19 cellular contexts compared by ENCODE assay signal in the genomic region with DNA sequence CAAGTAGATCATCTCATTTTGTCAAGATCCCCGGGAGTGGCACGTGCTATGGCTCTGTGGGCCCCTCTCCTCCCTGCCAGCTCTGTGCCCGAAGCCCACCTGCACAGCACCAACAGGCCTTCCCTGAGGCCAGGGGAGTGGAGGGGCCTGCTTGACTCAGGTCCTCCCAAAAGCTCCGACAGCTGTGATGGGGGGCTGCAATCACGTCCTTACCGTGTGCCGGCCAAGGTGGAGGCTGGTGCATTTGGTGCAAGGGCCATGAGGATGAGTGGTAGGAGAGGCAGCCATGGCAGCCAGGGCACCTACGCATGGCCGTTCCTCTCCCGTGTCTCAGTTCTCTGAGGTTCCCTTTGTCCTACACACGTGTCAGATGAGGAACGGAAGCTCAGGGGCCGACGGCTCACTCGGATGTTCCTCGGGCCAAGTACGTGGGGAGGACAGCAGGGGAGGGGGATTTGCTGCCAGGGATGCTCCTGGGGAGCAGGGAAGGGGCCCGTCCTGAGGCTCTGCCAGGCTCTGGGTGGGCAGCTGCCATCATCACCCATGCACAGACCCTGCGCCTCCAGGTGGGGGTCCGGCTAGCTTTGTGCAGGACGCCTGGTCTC.
A peak's percentile ranks its signal among the peaks of the same experiment; 100 is the strongest.
DNase-seq lines count a peak whose midpoint lies in the region; ATAC-seq, FAIRE-seq and TF ChIP-seq lines count a peak whose summit lies in the region.
"Had no signal": no experiment of that assay in that cellular context is flagged by ENCODE, and none has a peak within 500 bp of the region (broad histone marks: within the 10 kb centered on the region; RNA-seq: fewer than 3 reads in every experiment).

No MANE protein-coding gene starts in this region.

- TF ChIP-seq CTCF in right lobe of liver (IDR thresholded peaks at IDR 0.05) = no peak
- no peak for TF ChIP-seq CTCF in HepG2 (CRISPR knock-in tag; IDR thresholded peaks at IDR 0.05)
- no peak for TF ChIP-seq CTCF in glutamatergic neuron (IDR thresholded peaks at IDR 0.05; ENCODE audit: partially characterized antibody, unreplicated experiment)
- no peak for TF ChIP-seq CTCF in mucosa of descending colon (IDR thresholded peaks at IDR 0.05)
- no peak for TF ChIP-seq CTCF in mammary epithelial cell (conservative IDR thresholded peaks at IDR 0.05 in 1 of 2, IDR thresholded peaks at IDR 0.05 in 1 of 2; ENCODE audit: extremely low read depth in 1 of 2, insufficient read depth in 1 of 2, low read depth in 1 of 2, low read length in 2 of 2)
- TF ChIP-seq CTCF in GM10266 (IDR thresholded peaks at IDR 0.05; ENCODE audit: control insufficient read depth, insufficient read depth, low read depth, missing control alignments) = no peak

- no peak overlapping the region for H2AFZ ChIP-seq in HepG2 (ENCODE audit: low read length)
- no peak overlapping the region for H2AFZ ChIP-seq in mammary epithelial cell (ENCODE audit: low read depth, low read length)

- H4K20me1 ChIP-seq in HepG2 (ENCODE audit: insufficient read depth, low read length) (peaks cover 3% of the 10 kb centered on the region; the same call in 1 of the 2 replicates), mammary epithelial cell (ENCODE audit: insufficient read depth, low read length) (no peaks in the 10 kb centered on the region)

- intact Hi-C loops in right lobe of liver (cut with DNase I) (no loop called here), HepG2 (cut with micrococcal nuclease; ENCODE audit: unreplicated experiment) (no loop called here), mucosa of descending colon (cut with DNase I, micrococcal nuclease) (no loop called here), mammary epithelial cell (cut with micrococcal nuclease) (no loop called here)

- no peak overlapping the region for H3K4me3 ChIP-seq in right lobe of liver
- no peak overlapping the region for H3K4me3 ChIP-seq in HepG2 (replicated peaks in 1 of 3; ENCODE audit: insufficient read depth in 1 of 3, low read depth in 2 of 3, low read length in 3 of 3)
- no peak overlapping the region for H3K4me3 ChIP-seq in mucosa of descending colon
- no peak overlapping the region for H3K4me3 ChIP-seq in mammary epithelial cell (replicated peaks in 1 of 3; ENCODE audit: insufficient read depth in 1 of 3, low read depth in 2 of 3, low read length in 3 of 3)
- H3K4me3 ChIP-seq: Peyer's patch had no signal

- no peaks in the 10 kb centered on the region for H3K36me3 ChIP-seq in right lobe of liver
- no peaks in the 10 kb centered on the region for H3K36me3 ChIP-seq in HepG2 (replicated peaks in 1 of 2; ENCODE audit: control insufficient read depth in 1 of 2, insufficient read depth in 2 of 2, low read length in 2 of 2)
- no peaks in the 10 kb centered on the region for H3K36me3 ChIP-seq in mucosa of descending colon (ENCODE audit: low read depth)
- no peaks in the 10 kb centered on the region for H3K36me3 ChIP-seq in mammary epithelial cell (ENCODE audit: insufficient read depth, low read length)
- H3K36me3 ChIP-seq: BE2C, Peyer's patch had no signal

- no peak for TF ChIP-seq RAD21 in HepG2 (CRISPR knock-in tag; IDR thresholded peaks at IDR 0.05)

- no TSS peak for BruUV-seq in HepG2 (replicated peaks; lab: Mats Ljungman, UMichigan)
- BruUV-seq in mammary epithelial cell (replicated peaks; lab: Mats Ljungman, UMichigan) = no TSS peak

- POLR2A ChIA-PET in HepG2 (lab: Yijun Ruan, JAX) = no interaction called here

- H3K27me3 ChIP-seq in right lobe of liver (no peaks in the 10 kb centered on the region), HepG2 (ENCODE audit: control insufficient read depth in 1 of 2, insufficient read depth in 2 of 2, low read length in 2 of 2) (peaks cover 2 to 16% of the 10 kb centered on the region in 2 experiments; a peak in 3 of 5 replicates), mammary epithelial cell (ENCODE audit: insufficient read depth, low read length) (no peaks in the 10 kb centered on the region)
- H3K27me3 ChIP-seq: BE2C, Peyer's patch had no signal

- ATAC-seq in right lobe of liver (no peak), HepG2 (no peak), mucosa of descending colon (no peak)

- H3K27ac Mint-ChIP-seq in glutamatergic neuron (ENCODE audit: unreplicated experiment) = no peak overlapping the region
- H3K27ac Mint-ChIP-seq: CD4-positive, CD25-positive, alpha-beta regulatory T cell; IgD-negative memory B cell had no signal

- peaks cover 11% of the 10 kb centered on the region for H3K4me1 Mint-ChIP-seq in glutamatergic neuron (ENCODE audit: low read depth, unreplicated experiment)
- H3K4me1 Mint-ChIP-seq: CD4-positive, CD25-positive, alpha-beta regulatory T cell; IgD-negative memory B cell had no signal

- dilution Hi-C loops in mammary epithelial cell (cut with HindIII; ENCODE audit: low sequenced_read_pairs) = no loop called here

- no peaks in the 10 kb centered on the region for H3K9me3 ChIP-seq in right lobe of liver
- H3K9me3 ChIP-seq in HepG2 (ENCODE audit: low read length) = no peaks in the 10 kb centered on the region
- H3K9me3 ChIP-seq in mucosa of descending colon = no peaks in the 10 kb centered on the region
- peaks cover 45% of the 10 kb centered on the region for H3K9me3 ChIP-seq in mammary epithelial cell (replicated peaks; ENCODE audit: insufficient read depth, low read length)
- H3K9me3 ChIP-seq: BE2C, Peyer's patch had no signal

- H3K9me3 Mint-ChIP-seq in glutamatergic neuron (ENCODE audit: unreplicated experiment) = peaks cover 11% of the 10 kb centered on the region
- H3K9me3 Mint-ChIP-seq: CD4-positive, CD25-positive, alpha-beta regulatory T cell; IgD-negative memory B cell had no signal

- peaks cover 9% of the 10 kb centered on the region for H3K27me3 Mint-ChIP-seq in glutamatergic neuron (ENCODE audit: unreplicated experiment)
- H3K27me3 Mint-ChIP-seq: IgD-negative memory B cell had no signal

- in situ Hi-C loops in HepG2 (cut with HindIII; ENCODE audit: extremely low pct_ligation_motif_present, low pct_unique_long_range_greater_than_20kb) = no loop called here
- in situ Hi-C loops in mammary epithelial cell (cut with MboI; ENCODE audit: low sequenced_read_pairs in 2 of 2) = no loop called here

- H3K9ac ChIP-seq in HepG2 (ENCODE audit: insufficient read depth, low read depth, low read length) (no peak overlapping the region), mammary epithelial cell (ENCODE audit: insufficient read depth, low read length) (no peak overlapping the region)

- H3K36me3 Mint-ChIP-seq in glutamatergic neuron (ENCODE audit: unreplicated experiment) = no peaks in the 10 kb centered on the region
- H3K36me3 Mint-ChIP-seq: CD4-positive, CD25-positive, alpha-beta regulatory T cell; IgD-negative memory B cell had no signal

- DNase-seq in right lobe of liver = peak in 2 of 3 donors; percentile 14 to 40
- no peak for DNase-seq in HepG2 (ENCODE audit: low spot score)
- peak; percentile 14 for DNase-seq in glutamatergic neuron
- DNase-seq in mucosa of descending colon = peak in 2 of 3 donors; percentile 4 to 40
- no peak for DNase-seq in mammary epithelial cell
- no peak for DNase-seq in NCI-H526 (lab: John Stamatoyannopoulos, UW)
- no peak for DNase-seq in GM10266 (ENCODE audit: extremely low spot score)
- DNase-seq: BE2C; CD4-positive, CD25-positive, alpha-beta regulatory T cell; EL; Karpas-422; NCI-H1694; NCI-H2081; NCI-H2171; NCI-H345; NCI-H524 had no signal

- 54% methylated on average over 7 of the region's 21 CpGs for WGBS in right lobe of liver (ENCODE audit: insufficient coverage, low coverage, low lambda C conversion rate, missing lambda C conversion rate)
- WGBS in HepG2 (ENCODE audit: low lambda C conversion rate) = 16% methylated on average over 9 of the region's 21 CpGs
- 63% methylated on average over 14 of the region's 21 CpGs for WGBS in mammary epithelial cell (ENCODE audit: low coverage, missing lambda C conversion rate)

- CTCF ChIA-PET in HepG2 (lab: Yijun Ruan, JAX; ENCODE audit: low intra/inter-chr PET ratio, low total read pairs) (no interaction called here), mammary epithelial cell (lab: Charles Lee; ENCODE audit: low non-redundant PET) (no interaction called here)

- FAIRE-seq in HepG2 (lab: Jason Lieb, UNC) = no peak
- FAIRE-seq: H1 had no signal

- H3K4me2 ChIP-seq in HepG2 (ENCODE audit: low read depth, low read length) (no peak overlapping the region), mammary epithelial cell (ENCODE audit: insufficient read depth, low read depth, low read length) (no peak overlapping the region)

- H3K27ac ChIP-seq in right lobe of liver (no peak overlapping the region), HepG2 (ENCODE audit: extremely low read length, insufficient read depth, low read length) (no peak overlapping the region), mammary epithelial cell (ENCODE audit: insufficient read depth, low read depth, low read length) (no peak overlapping the region)
- H3K27ac ChIP-seq: Peyer's patch had no signal

- H3K79me2 ChIP-seq in HepG2 (ENCODE audit: insufficient read depth, low read length) (no peaks in the 10 kb centered on the region), mammary epithelial cell (ENCODE audit: insufficient read depth, low read length) (no peaks in the 10 kb centered on the region)

- no peak for TF ChIP-seq EP300 in HepG2 (IDR thresholded peaks at IDR 0.05; ENCODE audit: low read depth in 2 of 2, low read length in 2 of 2)
- no peak for TF ChIP-seq EP300 in HepG2 (CRISPR knock-in tag; IDR thresholded peaks at IDR 0.05; ENCODE audit: borderline replicate concordance)

- H3K4me3 Mint-ChIP-seq in glutamatergic neuron (ENCODE audit: unreplicated experiment) = no peak overlapping the region
- H3K4me3 Mint-ChIP-seq: CD4-positive, CD25-positive, alpha-beta regulatory T cell; IgD-negative memory B cell had no signal

- no peaks in the 10 kb centered on the region for H3K4me1 ChIP-seq in right lobe of liver
- no peaks in the 10 kb centered on the region for H3K4me1 ChIP-seq in HepG2 (ENCODE audit: insufficient read depth, low read length)
- H3K4me1 ChIP-seq in mucosa of descending colon (ENCODE audit: low read depth) = no peaks in the 10 kb centered on the region
- H3K4me1 ChIP-seq in mammary epithelial cell (ENCODE audit: insufficient read depth, low read length) = no peaks in the 10 kb centered on the region
- H3K4me1 ChIP-seq: BE2C, Peyer's patch had no signal

- no peak for TF ChIP-seq POLR2A in right lobe of liver (IDR thresholded peaks at IDR 0.05)
- TF ChIP-seq POLR2A in HepG2 (IDR thresholded peaks at IDR 0.05; ENCODE audit: insufficient read depth in 1 of 2, low read depth in 2 of 2, low read length in 2 of 2) = no peak

TF ChIP-seq in HepG2, 621 proteins besides CTCF, POLR2A, EP300 and RAD21 (continues in another document):
- TF ChIP-seq STAG1 (CRISPR knock-in tag; IDR thresholded peaks at IDR 0.05) (no peak), ZFAT (CRISPR knock-in tag; conservative IDR thresholded peaks at IDR 0.05) (no peak)
- TF ChIP-seq, protein P1, sequence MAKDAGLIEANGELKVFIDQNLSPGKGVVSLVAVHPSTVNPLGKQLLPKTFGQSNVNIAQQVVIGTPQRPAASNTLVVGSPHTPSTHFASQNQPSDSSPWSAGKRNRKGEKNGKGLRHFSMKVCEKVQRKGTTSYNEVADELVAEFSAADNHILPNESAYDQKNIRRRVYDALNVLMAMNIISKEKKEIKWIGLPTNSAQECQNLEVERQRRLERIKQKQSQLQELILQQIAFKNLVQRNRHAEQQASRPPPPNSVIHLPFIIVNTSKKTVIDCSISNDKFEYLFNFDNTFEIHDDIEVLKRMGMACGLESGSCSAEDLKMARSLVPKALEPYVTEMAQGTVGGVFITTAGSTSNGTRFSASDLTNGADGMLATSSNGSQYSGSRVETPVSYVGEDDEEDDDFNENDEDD (CRISPR knock-in tag; IDR thresholded peaks at IDR 0.05; ENCODE audit: borderline replicate concordance) = no peak

Comparison
In these comparisons a context has a peak if more than half of its experiments do, and no peak if none do; other contexts are left out.
1. DNase-seq: peak in right lobe of liver (2 of 3), glutamatergic neuron (single experiment) and mucosa of descending colon (2 of 3); none in HepG2 (single experiment), mammary epithelial cell (single experiment), NCI-H526 (0 of 2) and GM10266 (single experiment).